10 cellular contexts compared by ENCODE assay signal in genomic region chr9:99076483-99077171, GRCh38. TPM values are rescaled to one million over a fixed set of nuclear protein-coding genes. Genes with fewer than 3 reads are reported as not detected.
A peak's percentile ranks its signal among the peaks of the same experiment; 100 is the strongest.
DNase-seq lines count a peak whose midpoint lies in the region; ATAC-seq, FAIRE-seq and TF ChIP-seq lines count a peak whose summit lies in the region.
"Had no signal": no experiment of that assay in that cellular context is flagged by ENCODE, and none has a peak within 500 bp of the region (broad histone marks: within the 10 kb centered on the region; RNA-seq: fewer than 3 reads in every experiment).

No MANE protein-coding gene starts in this region.

- TF ChIP-seq POLR2A in Peyer's patch (IDR thresholded peaks at IDR 0.05) (no peak), sigmoid colon (IDR thresholded peaks at IDR 0.05) (no peak)

- H3K9me3 ChIP-seq in Peyer's patch (no peaks in the 10 kb centered on the region), sigmoid colon (no peaks in the 10 kb centered on the region)
- H3K9me3 ChIP-seq: HAP-1 had no signal

- H3K4me1 Mint-ChIP-seq in activated naive CD8-positive, alpha-beta T cell (ENCODE audit: low read depth), result peaks cover 45% of the 10 kb centered on the region

- H3K27ac ChIP-seq in Peyer's patch, result peak overlapping the region in 3 of 4 donors; percentile 36 to 61 (median 47)
- H3K27ac ChIP-seq in sigmoid colon, result no peak overlapping the region

- H3K4me1 ChIP-seq in Peyer's patch, result no peaks in the 10 kb centered on the region
- H3K4me1 ChIP-seq in sigmoid colon, result peaks cover 0 to 8% (median 5%) of the 10 kb centered on the region in 4 donors
- H3K4me1 ChIP-seq: HAP-1 had no signal

- 32 to 37% methylated on average over 6 of the region's 6 CpGs for whole genome bisulfite sequencing in sigmoid colon, 2 donors

- no peak for FAIRE-seq in HTR-8/SVneo (lab: Jason Lieb, UNC)
- FAIRE-seq: astrocyte had no signal

- H3K4me3 ChIP-seq in Peyer's patch, result no peak overlapping the region
- H3K4me3 ChIP-seq in sigmoid colon, result no peak overlapping the region
- H3K4me3 ChIP-seq: HAP-1 had no signal

- H3K36me3 Mint-ChIP-seq in activated naive CD8-positive, alpha-beta T cell, result no peaks in the 10 kb centered on the region

- no peaks in the 10 kb centered on the region for H3K9me3 Mint-ChIP-seq in activated naive CD8-positive, alpha-beta T cell (ENCODE audit: low read depth)

- no peak for TF ChIP-seq EP300 in sigmoid colon (IDR thresholded peaks at IDR 0.05)

- ATAC-seq in GM19397 (IDR thresholded peaks at IDR 0.05; ENCODE audit: unreplicated experiment) (peak; percentile 58), HG03196 (IDR thresholded peaks at IDR 0.05; ENCODE audit: unreplicated experiment) (no peak)

- DNase-seq in Peyer's patch (peak in 2 of 3 donors; percentile 64 to 73), sigmoid colon (peak; percentile 48), T1000 (lab: John Stamatoyannopoulos, UW) (no peak), HTR-8/SVneo (ENCODE audit: insufficient read length, low spot score) (no peak), NCI-H2196 treated with DMSO at 0.1 percent for 48 hours (lab: John Stamatoyannopoulos, UW; ENCODE audit: unreplicated experiment) (no peak)

- H3K27me3 Mint-ChIP-seq in activated naive CD8-positive, alpha-beta T cell, result no peaks in the 10 kb centered on the region

- H3K27me3 ChIP-seq in Peyer's patch (no peaks in the 10 kb centered on the region), sigmoid colon (no peaks in the 10 kb centered on the region)

- no peak for TF ChIP-seq CTCF in Peyer's patch (IDR thresholded peaks at IDR 0.05)
- no peak for TF ChIP-seq CTCF in sigmoid colon (IDR thresholded peaks at IDR 0.05)

- H3K27ac Mint-ChIP-seq in activated naive CD8-positive, alpha-beta T cell, result peak overlapping the region; percentile 76

- intact Hi-C loops in sigmoid colon (cut with DNase I), result no loop called here

- peak overlapping the region; percentile 18 for H3K4me3 Mint-ChIP-seq in activated naive CD8-positive, alpha-beta T cell

- H3K36me3 ChIP-seq in Peyer's patch, result no peaks in the 10 kb centered on the region
- no peaks in the 10 kb centered on the region for H3K36me3 ChIP-seq in sigmoid colon
- H3K36me3 ChIP-seq: HAP-1 had no signal

RNA-seq across cellular contexts. Expression of gene TGFBR1, which starts 28.3 kb away (rescaled TPM):
- total RNA-seq in Peyer's patch (10 to 100 TPM; 11.6 to 14.4 (median 13.5) TPM), sigmoid colon (10 to 100 TPM; 48.4 to 84.3 (median 62.5) TPM)
- polyA plus RNA-seq in sigmoid colon, result 1 to 10 TPM; 3.9 to 8.5 (median 4.2) TPM

Comparison
In these comparisons a context has a peak if more than half of its experiments do, and no peak if none do; other contexts are left out.
1. DNase-seq: peak in Peyer's patch (2 of 3) and sigmoid colon (single experiment); none in T1000 (single experiment), HTR-8/SVneo (single experiment) and NCI-H2196 treated with DMSO at 0.1 percent for 48 hours (single experiment).
2. H3K27ac ChIP-seq: peak in Peyer's patch (3 of 4); none in sigmoid colon (0 of 4).